ENCODE assay signal across 26 cellular contexts in genomic region chr21:32424674-32425073, GRCh38. TPM values are rescaled to one million over a fixed set of nuclear protein-coding genes. Genes with fewer than 3 reads are reported as not detected.
DNase-seq lines count a peak whose midpoint lies in the region; ATAC-seq, FAIRE-seq and TF ChIP-seq lines count a peak whose summit lies in the region.
"Had no signal": no experiment of that assay in that cellular context is flagged by ENCODE, and none has a peak within 500 bp of the region (broad histone marks: within the 10 kb centered on the region; RNA-seq: fewer than 3 reads in every experiment).

No MANE protein-coding gene starts in this region.

- POLR2A ChIA-PET in PC-3 (lab: Charles Lee; ENCODE audit: unreplicated experiment): no interaction called here

- peaks cover 59% of the 10 kb centered on the region for H3K4me1 ChIP-seq in PC-3 (ENCODE audit: insufficient read depth, low read length)
- no peaks in the 10 kb centered on the region for H3K4me1 ChIP-seq in prostate gland (replicated peaks)
- no peaks in the 10 kb centered on the region for H3K4me1 ChIP-seq in ovary (ENCODE audit: insufficient read depth)
- H3K4me1 ChIP-seq: upper lobe of right lung had no signal

- no peak overlapping the region for H2AFZ ChIP-seq in PC-3 (ENCODE audit: low read length)

- TF ChIP-seq POLR2A in prostate gland (IDR thresholded peaks at IDR 0.05): no peak
- no peak for TF ChIP-seq POLR2A in ovary (IDR thresholded peaks at IDR 0.05)

- no peak overlapping the region for H3K9ac ChIP-seq in PC-3 (ENCODE audit: low read length)

- no TSS peak for BruUV-seq in PC-3 (replicated peaks; lab: Mats Ljungman, UMichigan)

- H3K9me2 ChIP-seq in PC-3 (replicated peaks; ENCODE audit: low read length): no peaks in the 10 kb centered on the region

- peaks cover 30% of the 10 kb centered on the region for H3K79me2 ChIP-seq in PC-3 (ENCODE audit: low read length)

- FAIRE-seq in bronchial epithelial cell (lab: Jason Lieb, UNC): no peak
- FAIRE-seq: endometrium, TTC549 had no signal

- no peak for ATAC-seq in PC-3
- ATAC-seq: body of pancreas; left colon; naive thymus-derived CD8-positive, alpha-beta T cell; upper lobe of right lung had no signal

- TF ChIP-seq CTCF in PC-3 (conservative IDR thresholded peaks at IDR 0.05; ENCODE audit: low read depth, low read length) (no peak), bronchial epithelial cell (IDR thresholded peaks at IDR 0.05; ENCODE audit: insufficient read depth, low read length, severe bottlenecking) (no peak), prostate gland (IDR thresholded peaks at IDR 0.05) (no peak), ovary (IDR thresholded peaks at IDR 0.05) (no peak)

- no peaks in the 10 kb centered on the region for H3K27me3 ChIP-seq in PC-3 (ENCODE audit: low read length)
- no peaks in the 10 kb centered on the region for H3K27me3 ChIP-seq in bronchial epithelial cell (ENCODE audit: control insufficient read depth, insufficient read depth, low read length)
- no peaks in the 10 kb centered on the region for H3K27me3 ChIP-seq in prostate gland (replicated peaks; ENCODE audit: insufficient read depth)
- no peaks in the 10 kb centered on the region for H3K27me3 ChIP-seq in ovary
- H3K27me3 ChIP-seq: body of pancreas, dorsolateral prefrontal cortex, upper lobe of right lung had no signal

- CTCF ChIA-PET in PC-3 (lab: Charles Lee): interaction anchor here (0.6 kb wide), 1 partner anchor 30 kb away, joined by 3 read pairs; no protein-coding TSS in a partner anchor

- intact Hi-C loops in PC-3 (cut with micrococcal nuclease): loop anchor here (5.0 kb wide), 1 partner anchor 38 kb away; no protein-coding TSS in a partner anchor
- intact Hi-C loops in prostate gland (cut with DNase I): no loop called here
- intact Hi-C loops in ovary (cut with DNase I): no loop called here

- H3K4me2 ChIP-seq in PC-3 (ENCODE audit: low read length): peak overlapping the region; percentile 42

- peaks cover 11% of the 10 kb centered on the region for H3F3A ChIP-seq in PC-3 (ENCODE audit: low read length, unreplicated experiment)

- H3K9me3 ChIP-seq in PC-3 (ENCODE audit: low read length): no peaks in the 10 kb centered on the region
- no peaks in the 10 kb centered on the region for H3K9me3 ChIP-seq in prostate gland
- no peaks in the 10 kb centered on the region for H3K9me3 ChIP-seq in ovary
- H3K9me3 ChIP-seq: body of pancreas had no signal

- DNase-seq in HCEC 1CT (peak; percentile 24), PC-3 (peak; percentile 31), bronchial epithelial cell (ENCODE audit: low read depth) (peak; percentile 32), prostate gland (ENCODE audit: low spot score) (no peak), AG08395 (ENCODE audit: low spot score) (no peak), ovary (no peak)
- DNase-seq in stimulated activated CD4-positive, alpha-beta T cell treated with anti-CD3 and anti-CD28 coated beads, Interleukin-12 subunit alpha, Interleukin-12 subunit beta, amount 100 ng/mL, for 4 hours: no peak
- DNase-seq: activated naive CD4-positive, alpha-beta T cell treated with Interleukin-2 at 50 U/mL for 16 hours; activated T-cell treated with anti-CD3 and anti-CD28 coated beads, Interleukin-2, amount 50 U/mL, for 48 hours; body of pancreas; Calu3; DMS79 treated with DMSO at 0.1 percent for 48 hours; dorsolateral prefrontal cortex; Kasumi-1; left colon; naive thymus-derived CD8-positive, alpha-beta T cell; NCI-H1436; NCI-H2081 treated with DMSO at 0.1 percent for 48 hours; NCI-H345; NCI-H748 treated with DMSO at 0.1 percent for 48 hours; occipital lobe; RPMI8226; stimulated activated naive CD4-positive, alpha-beta T cell; upper lobe of right lung had no signal

- H3K4me3 ChIP-seq in PC-3 (ENCODE audit: low read length) (no peak overlapping the region), bronchial epithelial cell (ENCODE audit: low read depth, low read length) (no peak overlapping the region), prostate gland (no peak overlapping the region), ovary (no peak overlapping the region)
- H3K4me3 ChIP-seq: body of pancreas, upper lobe of right lung had no signal

- WGBS in prostate gland: 88% methylated on average over 5 of the region's 5 CpGs
- 92 to 96% (median 92%) methylated on average over 5 of the region's 5 CpGs for WGBS in ovary, 3 donors

- no peak for TF ChIP-seq EP300 in ovary (IDR thresholded peaks at IDR 0.05)

- H4K20me1 ChIP-seq in PC-3 (ENCODE audit: low read length): no peaks in the 10 kb centered on the region

- H3K27ac ChIP-seq in PC-3 (ENCODE audit: low read length): peak overlapping the region; percentile 43
- peak overlapping the region; percentile 24 to 58 for H3K27ac ChIP-seq in prostate gland
- no peak overlapping the region for H3K27ac ChIP-seq in ovary
- H3K27ac ChIP-seq: body of pancreas, upper lobe of right lung had no signal

- H3K36me3 ChIP-seq in PC-3 (ENCODE audit: low read depth, low read length) (no peaks in the 10 kb centered on the region), bronchial epithelial cell (ENCODE audit: control insufficient read depth, insufficient read depth, low read length) (no peaks in the 10 kb centered on the region), prostate gland (no peaks in the 10 kb centered on the region), ovary (no peaks in the 10 kb centered on the region)

RNA-seq across cellular contexts. Expression of gene EVA1C, which starts 12.2 kb away (rescaled TPM):
- total RNA-seq in PC-3 (2014; rRNA removed) (16.1 and 17.5 TPM in 2 replicates), bronchial epithelial cell (8.8 and 9.0 TPM in 2 replicates), prostate gland (10 to 100 TPM; 45.7 to 48.6 TPM), ovary (100 to 1,000 TPM in 1 of 7 donors, 10 to 100 TPM in 6; 27.1 to 156 (median 49.6) TPM)
- polyA plus RNA-seq in ovary: 10 to 100 TPM; 29.9 to 46.6 TPM

RNA-seq across cellular contexts. Expression of gene URB1, which starts 31.9 kb away (rescaled TPM):
- 27.8 and 36.3 TPM in 2 replicates for total RNA-seq in PC-3 (2014; rRNA removed)
- total RNA-seq in bronchial epithelial cell: 19.3 and 22.4 TPM in 2 replicates
- total RNA-seq in prostate gland: 10 to 100 TPM; 33.4 to 41.4 TPM
- 10 to 100 TPM; 14.4 to 29.6 (median 19.6) TPM for total RNA-seq in ovary
- polyA plus RNA-seq in ovary: 1 to 10 TPM; 7.6 to 9.1 TPM

Comparison
In these comparisons a context has a peak if more than half of its experiments do, and no peak if none do; other contexts are left out.
1. DNase-seq: peak in HCEC 1CT (single experiment), PC-3 (single experiment) and bronchial epithelial cell (single experiment); none in prostate gland (single experiment), stimulated activated CD4-positive, alpha-beta T cell treated with anti-CD3 and anti-CD28 coated beads, Interleukin-12 subunit alpha, Interleukin-12 subunit beta, amount 100 ng/mL, for 4 hours (single experiment), AG08395 (single experiment) and ovary (0 of 5).
2. H3K27ac ChIP-seq: peak in PC-3 (single experiment) and prostate gland (2 of 2); none in ovary (0 of 2).